ENCODE assay signal across 23 cellular contexts in the genomic region with DNA sequence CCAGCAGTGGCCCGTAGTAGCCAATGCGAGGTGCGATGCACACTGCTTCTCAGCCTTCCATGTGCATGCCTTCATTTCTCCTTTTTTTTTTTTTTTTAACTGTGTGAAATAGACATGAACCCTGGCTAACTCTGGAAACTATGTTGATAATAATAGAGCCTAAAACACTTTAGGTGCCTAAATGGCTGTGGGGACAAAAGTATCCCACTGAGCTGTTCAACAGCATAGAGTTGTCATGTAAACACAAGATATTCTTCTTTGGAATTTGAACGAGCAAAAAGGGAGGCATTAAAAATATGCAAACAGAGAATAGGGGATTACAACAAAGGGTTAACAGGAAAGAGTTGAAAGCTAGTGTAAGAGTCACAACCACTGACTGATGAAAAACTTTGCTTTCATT.
"Had no signal": no experiment of that assay in that cellular context is flagged by ENCODE, and none has a peak within 500 bp of the region (broad histone marks: within the 10 kb centered on the region; RNA-seq: fewer than 3 reads in every experiment).

No MANE protein-coding gene starts in this region.

- H3K4me1 ChIP-seq: right atrium auricular region, sigmoid colon, stomach, transverse colon had no signal

- H3K4me1 Mint-ChIP-seq: naive thymus-derived CD8-positive, alpha-beta T cell had no signal

- H3K36me3 ChIP-seq: ovary, right atrium auricular region, sigmoid colon, stomach, thoracic aorta, transverse colon had no signal

- ATAC-seq: left lobe of liver; mucosa of descending colon; naive thymus-derived CD8-positive, alpha-beta T cell had no signal

- H3K4me3 ChIP-seq: coronary artery, hepatocyte, mucosa of descending colon, ovary, right atrium auricular region, sigmoid colon, skin epidermis, stomach, thoracic aorta, transverse colon had no signal

- H3K27ac ChIP-seq: coronary artery, hepatocyte, ovary, right atrium auricular region, sigmoid colon, skin epidermis, stomach, thoracic aorta, transverse colon had no signal

- H3K4me2 ChIP-seq: hepatocyte had no signal

- H3K9me3 Mint-ChIP-seq: endodermal cell had no signal

- H3K79me2 ChIP-seq: hepatocyte had no signal

- H2AFZ ChIP-seq: hepatocyte had no signal

- H3K4me3 Mint-ChIP-seq: endodermal cell; naive thymus-derived CD8-positive, alpha-beta T cell had no signal

- H3K27me3 ChIP-seq: hepatocyte, ovary, right atrium auricular region, sigmoid colon, stomach, transverse colon had no signal

- H3K27ac Mint-ChIP-seq: endodermal cell; naive thymus-derived CD8-positive, alpha-beta T cell had no signal

- DNase-seq: effector CD4-positive, alpha-beta T cell; endodermal cell; erythroblast; foreskin melanocyte; head of caudate nucleus; islet precursor cell; mammary epithelial cell; mucosa of descending colon; naive thymus-derived CD8-positive, alpha-beta T cell; nucleus accumbens; ovary; sigmoid colon; stimulated activated CD4-positive, alpha-beta T cell treated with anti-CD3 and anti-CD28 coated beads, Interleukin-12 subunit alpha, Interleukin-12 subunit beta, amount 100 ng/mL, for 4 hours; stimulated activated naive CD4-positive, alpha-beta T cell; stomach; substantia nigra; transverse colon had no signal

- H3K27me3 Mint-ChIP-seq: naive thymus-derived CD8-positive, alpha-beta T cell had no signal

- H3K9me3 ChIP-seq: mucosa of descending colon, ovary, right atrium auricular region, sigmoid colon, stomach, thoracic aorta, transverse colon had no signal
